12 cellular contexts compared by ENCODE assay signal in genomic region chr3:13021934-13022265, GRCh38. TPM values are rescaled to one million over a fixed set of nuclear protein-coding genes. Genes with fewer than 3 reads are reported as not detected.
DNase-seq lines count a peak whose midpoint lies in the region; ATAC-seq, FAIRE-seq and TF ChIP-seq lines count a peak whose summit lies in the region.
"Had no signal": no experiment of that assay in that cellular context is flagged by ENCODE, and none has a peak within 500 bp of the region (broad histone marks: within the 10 kb centered on the region; RNA-seq: fewer than 3 reads in every experiment).

No MANE protein-coding gene starts in this region.

- H3K4me3 ChIP-seq in WERI-Rb-1 (ENCODE audit: low read depth, low read length) (peak overlapping the region; percentile 62), spleen (peak overlapping the region; percentile 24 to 69 (median 52)), small intestine (ENCODE audit: low read depth in 1 of 2, low read length in 2 of 2) (peak overlapping the region in 1 of 2 donors; percentile 22)
- H3K4me3 ChIP-seq in effector memory CD4-positive, alpha-beta T cell (ENCODE audit: insufficient read depth, low read depth, low read length, poor library complexity, severe bottlenecking) = no peak overlapping the region

- H3K9me3 Mint-ChIP-seq in glutamatergic neuron (ENCODE audit: unreplicated experiment) = peaks cover 39% of the 10 kb centered on the region
- H3K9me3 Mint-ChIP-seq: activated naive CD8-positive, alpha-beta T cell treated with anti-CD3 and anti-CD28 coated beads, Interleukin-2, amount 10 ng/mL, durations not matched to agents 7 days and 5 days; WTC11 had no signal

- peak; percentile 87 for FAIRE-seq in GM12891 (lab: Jason Lieb, UNC)
- FAIRE-seq in small intestine (lab: Jason Lieb, UNC) = no peak

- H3K4me1 Mint-ChIP-seq in glutamatergic neuron (ENCODE audit: low read depth, unreplicated experiment) = peaks cover 44% of the 10 kb centered on the region

- H3K9me3 ChIP-seq in WERI-Rb-1 (ENCODE audit: severe bottlenecking) (no peaks in the 10 kb centered on the region), spleen (no peaks in the 10 kb centered on the region), small intestine (ENCODE audit: control insufficient read depth, low read depth) (no peaks in the 10 kb centered on the region)
- no peaks in the 10 kb centered on the region for H3K9me3 ChIP-seq in effector memory CD4-positive, alpha-beta T cell (ENCODE audit: control insufficient read depth, low read length)

- 50 to 89% (median 72%) methylated on average over 7 to 10 of the region's 10 CpGs for WGBS in spleen, 5 donors
- 16 to 49% (median 19%) methylated on average over 10 of the region's 10 CpGs for WGBS in small intestine, 3 donors

- H3K36me3 Mint-ChIP-seq in glutamatergic neuron (ENCODE audit: unreplicated experiment) = no peaks in the 10 kb centered on the region
- H3K36me3 Mint-ChIP-seq: WTC11 had no signal

- H3K27me3 ChIP-seq in WERI-Rb-1 (ENCODE audit: insufficient read depth, low read depth, severe bottlenecking) (no peaks in the 10 kb centered on the region), spleen (replicated peaks in 1 of 7) (no peaks in the 10 kb centered on the region), small intestine (ENCODE audit: control insufficient read depth in 2 of 2, insufficient read depth in 2 of 2, low read length in 2 of 2) (no peaks in the 10 kb centered on the region)
- H3K27me3 ChIP-seq in effector memory CD4-positive, alpha-beta T cell (replicated peaks; ENCODE audit: control insufficient read depth, insufficient read depth, low read length, poor library complexity, severe bottlenecking) = no peaks in the 10 kb centered on the region

- peak overlapping the region; percentile 99 for H3K27ac Mint-ChIP-seq in glutamatergic neuron (ENCODE audit: unreplicated experiment)
- H3K27ac Mint-ChIP-seq: activated naive CD8-positive, alpha-beta T cell treated with anti-CD3 and anti-CD28 coated beads, Interleukin-2, amount 10 ng/mL, durations not matched to agents 7 days and 5 days; WTC11 had no signal

- H3K4me1 ChIP-seq in spleen (peaks cover 25 to 54% (median 45%) of the 10 kb centered on the region in 6 donors), small intestine (ENCODE audit: control insufficient read depth in 2 of 2, insufficient read depth in 1 of 2, low read depth in 1 of 2, low read length in 1 of 2) (no peaks in the 10 kb centered on the region)
- H3K4me1 ChIP-seq in effector memory CD4-positive, alpha-beta T cell (ENCODE audit: control insufficient read depth, insufficient read depth, low read length, poor library complexity, severe bottlenecking) = peaks cover 1% of the 10 kb centered on the region

- H3K36me3 ChIP-seq in WERI-Rb-1 (peaks cover 7% of the 10 kb centered on the region), spleen (peaks cover 0 to 4% (median 0%) of the 10 kb centered on the region in 6 donors), small intestine (ENCODE audit: control insufficient read depth in 2 of 2, insufficient read depth in 2 of 2, low read length in 2 of 2) (no peaks in the 10 kb centered on the region)
- H3K36me3 ChIP-seq in effector memory CD4-positive, alpha-beta T cell (ENCODE audit: control insufficient read depth, insufficient read depth, low read length) = no peaks in the 10 kb centered on the region

- H3K27ac ChIP-seq in WERI-Rb-1 (peak overlapping the region; percentile 97), spleen (peak overlapping the region; percentile 31 to 99 (median 80)), small intestine (ENCODE audit: low read depth in 1 of 2, low read length in 1 of 2) (no peak overlapping the region)
- no peak overlapping the region for H3K27ac ChIP-seq in effector memory CD4-positive, alpha-beta T cell (ENCODE audit: insufficient read depth, low read length, poor library complexity, severe bottlenecking)

- DNase-seq in GM12891 (ENCODE audit: insufficient read length, low spot score) (no peak), WERI-Rb-1 (no peak), glutamatergic neuron (no peak), spleen (peak; percentile 82), hypothalamus (lab: John Stamatoyannopoulos, UW) (no peak), small intestine (no peak), left colon (no peak)
- no peak for DNase-seq in effector memory CD4-positive, alpha-beta T cell
- DNase-seq: RPMI8226; stimulated activated CD4-positive, alpha-beta T cell treated with anti-CD3 and anti-CD28 coated beads, Interleukin-4, amount 100 ng/mL, for 1 hour had no signal

- no peak for ATAC-seq in left colon

- intact Hi-C loops in spleen (cut with DNase I; ENCODE audit: low total_unique reads) = no loop called here
- intact Hi-C loops in left colon (cut with DNase I, micrococcal nuclease) = no loop called here

- H3K27me3 Mint-ChIP-seq in glutamatergic neuron (ENCODE audit: unreplicated experiment) = peaks cover 41% of the 10 kb centered on the region
- H3K27me3 Mint-ChIP-seq: activated naive CD8-positive, alpha-beta T cell treated with anti-CD3 and anti-CD28 coated beads, Interleukin-2, amount 10 ng/mL, durations not matched to agents 7 days and 5 days had no signal

- no peak for TF ChIP-seq CTCF in WERI-Rb-1 (IDR thresholded peaks at IDR 0.05; ENCODE audit: low read depth, low read length)
- no peak for TF ChIP-seq CTCF in glutamatergic neuron (IDR thresholded peaks at IDR 0.05; ENCODE audit: partially characterized antibody, unreplicated experiment)
- no peak for TF ChIP-seq CTCF in spleen (IDR thresholded peaks at IDR 0.05 in 8 of 11, conservative IDR thresholded peaks at IDR 0.05 in 3 of 11)

- TF ChIP-seq POLR2A in GM12891 (IDR thresholded peaks at IDR 0.05; ENCODE audit: low read depth, low read length) (no peak), spleen (IDR thresholded peaks at IDR 0.05) (no peak)

- peak overlapping the region; percentile 97 for H3K4me3 Mint-ChIP-seq in glutamatergic neuron (ENCODE audit: unreplicated experiment)
- H3K4me3 Mint-ChIP-seq: activated naive CD8-positive, alpha-beta T cell treated with anti-CD3 and anti-CD28 coated beads, Interleukin-2, amount 10 ng/mL, durations not matched to agents 7 days and 5 days; WTC11 had no signal

TF ChIP-seq in GM12891, 5 proteins besides CTCF, POLR2A, EP300 and RAD21:
- TF ChIP-seq POU2F2 (IDR thresholded peaks at IDR 0.05; ENCODE audit: low read depth, low read length) = no peak
- no peak for TF ChIP-seq POLR2AphosphoS5 (IDR thresholded peaks at IDR 0.05; ENCODE audit: low read depth, low read length)
- no peak for TF ChIP-seq TAF1 (IDR thresholded peaks at IDR 0.05; ENCODE audit: low read depth, low read length)
- TF ChIP-seq PAX5 (IDR thresholded peaks at IDR 0.05; ENCODE audit: insufficient read depth, low read length, severe bottlenecking) = no peak
- no peak for TF ChIP-seq SPI1 (IDR thresholded peaks at IDR 0.05; ENCODE audit: low read depth, low read length)

RNA-seq across cellular contexts. Expression of gene IQSEC1, which starts 51.3 kb away (rescaled TPM):
- 18.2 TPM for polyA plus RNA-seq in GM12891 (2012; ENCODE audit: low read depth, missing spikeins)
- total RNA-seq in glutamatergic neuron (ENCODE audit: unreplicated experiment) (211 TPM), spleen (100 to 1,000 TPM; 107 to 170 (median 123) TPM), left colon (10 to 100 TPM; 17.2 to 23.6 TPM)
- polyA plus RNA-seq in spleen (10 to 100 TPM; 23.0 to 39.1 (median 38.7) TPM), small intestine (10 to 100 TPM in 1 of 3 donors, 1 to 10 TPM in 2; 1.1 to 11.8 (median 3.8) TPM)

Comparison
In these comparisons a context has a peak if more than half of its experiments do, and no peak if none do; other contexts are left out.
1. H3K27ac ChIP-seq: peak in WERI-Rb-1 (single experiment) and spleen (8 of 8); none in small intestine (0 of 2) and effector memory CD4-positive, alpha-beta T cell (single experiment).